In genomic region chr9:131635912-131636311, GRCh38 we compare ENCODE assay signal across 8 cellular contexts.
A peak's percentile ranks its signal among the peaks of the same experiment; 100 is the strongest.
DNase-seq lines count a peak whose midpoint lies in the region; ATAC-seq, FAIRE-seq and TF ChIP-seq lines count a peak whose summit lies in the region.

No MANE protein-coding gene starts in this region.

- H3K4me2 ChIP-seq in OCI-LY7 (ENCODE audit: low read length): no peak overlapping the region
- no peak overlapping the region for H3K4me2 ChIP-seq in H1 (ENCODE audit: insufficient read depth in 1 of 2, low read depth in 2 of 2, low read length in 2 of 2)
- H3K4me2 ChIP-seq in neural progenitor cell: no peak overlapping the region

- no peak overlapping the region for H2BK12ac ChIP-seq in H1 (ENCODE audit: low read depth, low read length)

- H3K18ac ChIP-seq in H1 (ENCODE audit: extremely low read depth, low read length): no peak overlapping the region

- H3K27ac ChIP-seq in 22Rv1 (peak overlapping the region; percentile 12; the same call in 1 of the 2 replicates), OCI-LY7 (ENCODE audit: low read depth, low read length, poor library complexity, severe bottlenecking) (no peak overlapping the region), H1 (ENCODE audit: low read depth, low read length) (no peak overlapping the region), neural progenitor cell (no peak overlapping the region)

- H3K56ac ChIP-seq in H1 (replicated peaks; ENCODE audit: insufficient read length, low read depth, low read length): no peak overlapping the region

- H4K20me1 ChIP-seq in OCI-LY7 (ENCODE audit: insufficient read depth, low read length) (no peaks in the 10 kb centered on the region), H1 (replicated peaks in 1 of 2; ENCODE audit: control insufficient read depth in 1 of 2, insufficient read depth in 2 of 2, low read length in 2 of 2) (no peaks in the 10 kb centered on the region), neural progenitor cell (ENCODE audit: low read depth) (no peaks in the 10 kb centered on the region)

- H3K36me3 ChIP-seq in OCI-LY7 (ENCODE audit: insufficient read depth, low read length): peaks cover 95% of the 10 kb centered on the region
- no peaks in the 10 kb centered on the region for H3K36me3 ChIP-seq in H1 (ENCODE audit: control insufficient read depth in 2 of 4, insufficient read depth in 4 of 4, low read length in 3 of 4)
- no peaks in the 10 kb centered on the region for H3K36me3 ChIP-seq in neural progenitor cell

- H3K27me3 ChIP-seq in H1 (replicated peaks in 1 of 4; ENCODE audit: control insufficient read depth in 3 of 4, extremely low read depth in 1 of 4, insufficient read depth in 3 of 4, low read length in 3 of 4) (no peaks in the 10 kb centered on the region), neural progenitor cell (no peaks in the 10 kb centered on the region)

- H2BK120ac ChIP-seq in H1 (replicated peaks; ENCODE audit: low read depth, low read length): no peak overlapping the region

- H3K4me1 Mint-ChIP-seq in neural progenitor cell: peaks cover 7% of the 10 kb centered on the region

- peak overlapping the region; percentile 50 for H3K27ac Mint-ChIP-seq in neural progenitor cell

- peaks cover 2% of the 10 kb centered on the region for H3K27me3 Mint-ChIP-seq in neural progenitor cell (ENCODE audit: insufficient read depth, low read depth)

- H3K79me2 ChIP-seq in OCI-LY7 (ENCODE audit: insufficient read depth, low read depth, low read length) (peaks cover 20% of the 10 kb centered on the region; the same call in 1 of the 2 replicates), H1 (ENCODE audit: control insufficient read depth in 1 of 2, insufficient read depth in 2 of 2, low read length in 2 of 2) (no peaks in the 10 kb centered on the region), neural progenitor cell (ENCODE audit: low read depth) (no peaks in the 10 kb centered on the region)

- H3K4me3 ChIP-seq in OCI-LY7 (ENCODE audit: low read depth, low read length, poor library complexity, severe bottlenecking) (no peak overlapping the region), H1 (ENCODE audit: extremely low read depth in 1 of 4, insufficient read depth in 2 of 4, low read depth in 3 of 4, low read length in 4 of 4) (no peak overlapping the region), neural progenitor cell (no peak overlapping the region)

- H3K23me2 ChIP-seq in H1 (ENCODE audit: low read depth, low read length): no peaks in the 10 kb centered on the region

- intact Hi-C loops in OCI-LY7 (cut with micrococcal nuclease; ENCODE audit: unreplicated experiment): no loop called here

- no peaks in the 10 kb centered on the region for H3K9me3 ChIP-seq in OCI-LY7 (ENCODE audit: low read length)
- H3K9me3 ChIP-seq in H1 (ENCODE audit: insufficient read depth in 2 of 2, low read depth in 1 of 2, low read length in 1 of 2): no peaks in the 10 kb centered on the region
- no peaks in the 10 kb centered on the region for H3K9me3 ChIP-seq in neural progenitor cell (ENCODE audit: low read depth)

- DNase-seq in OCI-LY7 (ENCODE audit: low spot score) (no peak), H1 (ENCODE audit: low read depth in 1 of 2, low spot score in 2 of 2) (no peak), neural progenitor cell (ENCODE audit: low spot score) (no peak), NCI-H226 (no peak), mucosa of gallbladder (ENCODE audit: low spot score) (no peak)

- H3K23ac ChIP-seq in H1 (ENCODE audit: insufficient read length): no peak overlapping the region

- H3K9me2 ChIP-seq in OCI-LY7 (ENCODE audit: insufficient read depth, low read length): no peaks in the 10 kb centered on the region

- no peak overlapping the region for H4K8ac ChIP-seq in H1 (ENCODE audit: extremely low read depth, insufficient read depth, low read length)

- no peak overlapping the region for H3K4ac ChIP-seq in H1 (replicated peaks; ENCODE audit: insufficient read length, low read depth, low read length)

- H3F3A ChIP-seq in neural progenitor cell (ENCODE audit: low read depth): no peaks in the 10 kb centered on the region

- BruUV-seq in OCI-LY7 (replicated peaks; lab: Mats Ljungman, UMichigan): TSS peak; percentile 12

- TF ChIP-seq POLR2A in H1 (IDR thresholded peaks at IDR 0.05; ENCODE audit: control extremely low read depth in 1 of 2, low read depth in 2 of 2, low read length in 2 of 2) (no peak), GM18505 (IDR thresholded peaks at IDR 0.05; ENCODE audit: borderline replicate concordance, extremely low read depth, insufficient read depth, insufficient read length) (no peak)

- no peak overlapping the region for H4K91ac ChIP-seq in H1 (replicated peaks; ENCODE audit: insufficient read length, low read length)

- H3K14ac ChIP-seq in H1 (ENCODE audit: insufficient read length): no peak overlapping the region

- H2BK5ac ChIP-seq in H1 (ENCODE audit: low read depth, low read length): peak overlapping the region; percentile 45; the same call in 1 of the 2 replicates

- H3K36me3 Mint-ChIP-seq in neural progenitor cell: peaks cover 22% of the 10 kb centered on the region

- no peak for TF ChIP-seq RAD21 in H1 (IDR thresholded peaks at IDR 0.05 in 1 of 2, conservative IDR thresholded peaks at IDR 0.05 in 1 of 2; ENCODE audit: low read depth in 2 of 2, low read length in 2 of 2)

- TF ChIP-seq CTCF in 22Rv1 (IDR thresholded peaks at IDR 0.05): no peak
- TF ChIP-seq CTCF in OCI-LY7 (conservative IDR thresholded peaks at IDR 0.05; ENCODE audit: low read length): no peak
- no peak for TF ChIP-seq CTCF in H1 (IDR thresholded peaks at IDR 0.05; ENCODE audit: control extremely low read depth in 1 of 3, insufficient read depth in 1 of 3, low read depth in 1 of 3, low read length in 3 of 3)
- no peak for TF ChIP-seq CTCF in neural progenitor cell (IDR thresholded peaks at IDR 0.05)

- no peak overlapping the region for H4K5ac ChIP-seq in H1 (ENCODE audit: insufficient read length, low read depth, low read length)

- CTCF ChIA-PET in OCI-LY7 (lab: Charles Lee; ENCODE audit: unreplicated experiment) (no interaction called here), H1 (lab: Charles Lee; ENCODE audit: partially characterized antibody) (interaction anchor here (0.8 to 1.8 kb wide), 8 partner anchors 9 to 107 kb away, joined by 3 to 6 read pairs (median 3); no protein-coding TSS in a partner anchor)

- 94% methylated on average over 5 of the region's 5 CpGs; no CpG with 5 or more reads in 1 of the 2 experiments for WGBS in H1 (ENCODE audit: extremely low coverage in 1 of 2, insufficient coverage in 1 of 2, insufficient read length in 1 of 2, insufficient replicate concordance in 2 of 2, low coverage in 1 of 2, low lambda C conversion rate in 2 of 2, missing lambda C conversion rate in 1 of 2), 2 experiments

- POLR2A ChIA-PET in OCI-LY7 (lab: Charles Lee) (interaction anchor here (0.7 kb wide), 1 partner anchor 415 kb away, joined by 4 read pairs; no protein-coding TSS in a partner anchor), H1 (lab: Charles Lee; ENCODE audit: partially characterized antibody) (interaction anchor here (0.7 kb wide), 2 partner anchors 16 to 198 kb away, joined by 3 read pairs; no protein-coding TSS in a partner anchor)

- H2AFZ ChIP-seq in OCI-LY7 (ENCODE audit: low read length) (no peak overlapping the region), H1 (ENCODE audit: low read length) (no peak overlapping the region), neural progenitor cell (replicated peaks) (no peak overlapping the region)

- FAIRE-seq in H1 (lab: Jason Lieb, UNC): no peak

- ATAC-seq in HG03442 (IDR thresholded peaks at IDR 0.05; ENCODE audit: unreplicated experiment): no peak
- ATAC-seq in GM18505 (IDR thresholded peaks at IDR 0.05; ENCODE audit: unreplicated experiment): no peak

- H3K9me3 Mint-ChIP-seq in neural progenitor cell: no peaks in the 10 kb centered on the region

- no peak for TF ChIP-seq EP300 in H1 (IDR thresholded peaks at IDR 0.05; ENCODE audit: borderline replicate concordance in 1 of 2, low read depth in 2 of 2, low read length in 2 of 2)

- no peak overlapping the region for H2BK20ac ChIP-seq in H1 (ENCODE audit: low read length)

- H3K9ac ChIP-seq in H1 (replicated peaks in 1 of 4; ENCODE audit: extremely low read depth in 1 of 4, low read depth in 3 of 4, low read length in 3 of 4) (no peak overlapping the region), neural progenitor cell (no peak overlapping the region)

- no peaks in the 10 kb centered on the region; the same call in 1 of the 2 replicates for H3K79me1 ChIP-seq in H1 (ENCODE audit: low read depth, low read length)

- no peak overlapping the region for H3K4me3 Mint-ChIP-seq in neural progenitor cell

- no peak overlapping the region for H2BK15ac ChIP-seq in H1 (ENCODE audit: low read length)

- H3K4me1 ChIP-seq in OCI-LY7 (ENCODE audit: insufficient read depth, low read length, poor library complexity, severe bottlenecking): peaks cover 21% of the 10 kb centered on the region
- H3K4me1 ChIP-seq in H1 (replicated peaks in 1 of 4; ENCODE audit: control insufficient read depth in 3 of 4, insufficient read depth in 4 of 4, low read length in 3 of 4): peaks cover 0 to 11% (median 6%) of the 10 kb centered on the region in 4 experiments; a peak in 6 of 7 replicates
- H3K4me1 ChIP-seq in neural progenitor cell: peaks cover 15% of the 10 kb centered on the region

- H2AK5ac ChIP-seq in H1 (ENCODE audit: low read depth, low read length): no peak overlapping the region

TF ChIP-seq in H1, 55 proteins besides CTCF, POLR2A, EP300 and RAD21:
- no peak for TF ChIP-seq SIRT6 (IDR thresholded peaks at IDR 0.05; ENCODE audit: low read length)
